30 cellular contexts compared by ENCODE assay signal in the genomic region with DNA sequence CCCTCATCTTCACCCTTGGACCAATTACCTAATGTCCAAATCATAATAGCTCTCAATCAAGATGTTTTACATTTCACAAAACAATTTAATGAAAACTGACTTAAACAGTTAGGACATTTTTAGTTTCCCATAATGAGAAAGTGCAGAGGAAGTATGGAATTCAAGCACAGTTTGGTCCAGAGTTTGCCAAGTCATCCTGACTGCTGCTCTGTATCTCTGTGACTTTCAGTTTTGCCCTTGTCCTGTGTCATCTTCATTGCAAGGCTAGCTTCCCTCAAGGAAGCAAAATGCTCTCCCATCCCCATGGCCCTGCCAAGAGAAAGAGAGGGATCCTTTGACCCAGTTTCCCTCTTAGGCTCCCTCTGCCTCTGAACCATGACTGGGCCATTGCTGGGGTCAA. TPM values are rescaled to one million over a fixed set of nuclear protein-coding genes. Genes with fewer than 3 reads are reported as not detected.
"Had no signal": no experiment of that assay in that cellular context is flagged by ENCODE, and none has a peak within 500 bp of the region (broad histone marks: within the 10 kb centered on the region; RNA-seq: fewer than 3 reads in every experiment).

No MANE protein-coding gene starts in this region.

- H3K27me3 ChIP-seq: esophagus squamous epithelium, gastrocnemius medialis, left lung had no signal

- DNase-seq: cortex of kidney; effector CD8-positive, alpha-beta T cell; effector memory CD8-positive, alpha-beta T cell; endodermal cell; esophagus squamous epithelium; foreskin fibroblast; foreskin melanocyte; gastrocnemius medialis; glutamatergic neuron; head of caudate nucleus; heart right ventricle; hippocampal formation; left cardiac atrium; left lung; left ventricle myocardium superior; lower lobe of right lung; mesenchymal stem cell; mucosa of descending colon; naive B cell had no signal

- ATAC-seq: effector memory CD8-positive, alpha-beta T cell; esophagus mucosa; gastrocnemius medialis; heart right ventricle; left cardiac atrium; left lung; left ventricle myocardium superior; lower lobe of right lung; mucosa of descending colon had no signal

- H3K4me1 ChIP-seq: esophagus squamous epithelium, gastrocnemius medialis, lower lobe of right lung had no signal

- FAIRE-seq: endometrium, islet of Langerhans, keratinocyte had no signal

- H3K4me3 ChIP-seq: esophagus squamous epithelium, gastrocnemius medialis, heart right ventricle, left lung, lower lobe of right lung, mucosa of descending colon had no signal

- H3K9me3 ChIP-seq: esophagus squamous epithelium, gastrocnemius medialis, heart right ventricle, left lung, lower lobe of right lung, mucosa of descending colon had no signal

- H3K27ac ChIP-seq: epithelial cell of prostate, esophagus squamous epithelium, gastrocnemius medialis, heart right ventricle, left lung, lower lobe of right lung had no signal

- H3K36me3 ChIP-seq: esophagus squamous epithelium, gastrocnemius medialis, heart right ventricle, left lung, lower lobe of right lung had no signal

RNA-seq across cellular contexts. Expression of a gene that starts 7.9 kb away (rescaled TPM):
- total RNA-seq: dermis microvascular lymphatic vessel endothelial cell, endodermal cell, gastrocnemius medialis, glomerular endothelial cell, heart right ventricle, kidney epithelial cell, left cardiac atrium, left ventricle myocardium superior, lung microvascular endothelial cell, mesothelial cell of epicardium, myocyte had no signal
- polyA plus RNA-seq: keratinocyte had no signal
